Comparison of ENCODE assay signal across 15 cellular contexts in the genomic region with DNA sequence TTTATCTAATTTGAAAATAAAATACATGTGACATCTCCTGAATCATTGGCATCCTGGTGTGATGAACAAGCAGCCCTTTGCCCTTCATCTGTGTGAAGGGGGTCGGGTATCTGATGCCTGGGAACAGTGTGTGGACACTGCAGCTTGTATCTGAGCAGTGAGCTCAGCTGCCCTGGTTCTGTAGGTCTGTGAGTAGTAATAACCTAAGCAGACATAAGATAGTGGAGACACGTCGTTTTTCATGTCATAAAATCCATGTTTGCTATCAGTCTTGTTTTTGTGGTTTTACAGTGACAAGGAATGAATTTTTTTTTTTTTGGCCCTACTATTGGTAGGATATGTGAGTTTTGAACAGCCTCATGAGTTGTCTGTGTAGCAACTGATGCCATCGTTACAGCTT.
DNase-seq lines count a peak whose midpoint lies in the region; ATAC-seq and TF ChIP-seq lines count a peak whose summit lies in the region.
"Had no signal": no experiment of that assay in that cellular context is flagged by ENCODE, and none has a peak within 500 bp of the region (broad histone marks: within the 10 kb centered on the region; RNA-seq: fewer than 3 reads in every experiment).

No MANE protein-coding gene starts in this region.

- H3K36me3 ChIP-seq in endodermal cell (ENCODE audit: control insufficient read depth, insufficient read depth, low read length): peaks cover 26% of the 10 kb centered on the region
- H3K36me3 ChIP-seq in MG63: no peaks in the 10 kb centered on the region

- no peak overlapping the region for H3K4me3 Mint-ChIP-seq in activated T-cell treated with anti-CD3 and anti-CD28 coated beads, Interleukin-2, amount 50 U/mL, for 72 hours
- no peak overlapping the region for H3K4me3 Mint-ChIP-seq in activated T-cell treated with anti-CD3 and anti-CD28 coated beads, Interleukin-2, amount 50 U/mL, for 4 hours
- H3K4me3 Mint-ChIP-seq in endodermal cell: no peak overlapping the region
- H3K4me3 Mint-ChIP-seq in T-cell: no peak overlapping the region
- H3K4me3 Mint-ChIP-seq: CD8-positive, alpha-beta memory T cell had no signal

- peaks cover 8% of the 10 kb centered on the region for H3K4me1 ChIP-seq in endodermal cell (ENCODE audit: control insufficient read depth, insufficient read depth, low read length)

- H3K4me3 ChIP-seq in endodermal cell (ENCODE audit: low read length) (no peak overlapping the region), MG63 (no peak overlapping the region)

- WGBS in endodermal cell (ENCODE audit: insufficient coverage in 1 of 2, insufficient read length in 1 of 2), 2 experiments: 73 to 87% methylated on average over 3 to 4 of the region's 4 CpGs

- H3K9me3 Mint-ChIP-seq in activated T-cell treated with anti-CD3 and anti-CD28 coated beads, Interleukin-2, amount 50 U/mL, for 72 hours: no peaks in the 10 kb centered on the region
- no peaks in the 10 kb centered on the region for H3K9me3 Mint-ChIP-seq in activated T-cell treated with anti-CD3 and anti-CD28 coated beads, Interleukin-2, amount 50 U/mL, for 4 hours
- H3K9me3 Mint-ChIP-seq in endodermal cell (no peaks in the 10 kb centered on the region), T-cell (no peaks in the 10 kb centered on the region)

- POLR2A ChIA-PET in T-cell (lab: Charles Lee): no interaction called here

- H3K36me3 Mint-ChIP-seq in activated T-cell treated with anti-CD3 and anti-CD28 coated beads, Interleukin-2, amount 50 U/mL, for 72 hours (ENCODE audit: insufficient read depth in 2 of 2): peaks cover 10 to 21% of the 10 kb centered on the region in 2 donors
- H3K36me3 Mint-ChIP-seq in activated T-cell treated with anti-CD3 and anti-CD28 coated beads, Interleukin-2, amount 50 U/mL, for 4 hours (ENCODE audit: insufficient read depth): peaks cover 20% of the 10 kb centered on the region
- H3K36me3 Mint-ChIP-seq in endodermal cell (ENCODE audit: low read depth) (peaks cover 15% of the 10 kb centered on the region), T-cell (peaks cover 24% of the 10 kb centered on the region)

- no peak overlapping the region for H3K9ac ChIP-seq in endodermal cell (ENCODE audit: extremely low read depth, low read length, poor library complexity, severe bottlenecking)

- H3K27ac ChIP-seq in endodermal cell (ENCODE audit: low read depth, low read length): no peak overlapping the region

- H3K27ac Mint-ChIP-seq in activated T-cell treated with anti-CD3 and anti-CD28 coated beads, Interleukin-2, amount 50 U/mL, for 72 hours: peak overlapping the region; percentile 22
- H3K27ac Mint-ChIP-seq in endodermal cell (peak overlapping the region; percentile 28), T-cell (no peak overlapping the region)

- no peak for ATAC-seq in activated T-cell treated with anti-CD3 and anti-CD28 coated beads, Interleukin-2, amount 50 U/mL, for 72 hours (replicated peaks in 1 of 2)
- ATAC-seq in activated T-cell treated with anti-CD3 and anti-CD28 coated beads, Interleukin-2, amount 50 U/mL, for 4 hours: no peak
- ATAC-seq in T-cell (replicated peaks in 1 of 4): no peak

- TF ChIP-seq CTCF in endodermal cell (conservative IDR thresholded peaks at IDR 0.05): no peak

- DNase-seq in activated T-cell treated with anti-CD3 and anti-CD28 coated beads, Interleukin-2, amount 50 U/mL, for 72 hours: no peak
- DNase-seq in activated T-cell treated with anti-CD3 and anti-CD28 coated beads, Interleukin-2, amount 50 U/mL, for 4 hours: no peak
- peak; percentile 89 for DNase-seq in OCI-M1 (lab: John Stamatoyannopoulos, UW)
- peak; percentile 19 for DNase-seq in endodermal cell
- DNase-seq in NCI-H446 (lab: John Stamatoyannopoulos, UW): no peak
- no peak for DNase-seq in GM03348 (ENCODE audit: low spot score)
- no peak for DNase-seq in MG63
- DNase-seq in T-cell: no peak
- DNase-seq: CD8-positive, alpha-beta memory T cell; DMS53; GOT3; KG1; NCI-H1417 treated with DMSO at 0.1 percent for 48 hours; NCI-H2029; Right ventricle myocardium superior had no signal

- H3K27me3 ChIP-seq in endodermal cell (ENCODE audit: control insufficient read depth, insufficient read depth, low read length, poor library complexity, severe bottlenecking) (no peaks in the 10 kb centered on the region), MG63 (no peaks in the 10 kb centered on the region)

- H3K9me3 ChIP-seq in endodermal cell (ENCODE audit: control insufficient read depth, low read length) (no peaks in the 10 kb centered on the region), MG63 (no peaks in the 10 kb centered on the region)

- CTCF ChIA-PET in T-cell (lab: Charles Lee): interaction anchor here in 1 of 2 donors (0.7 to 1.0 kb wide), 2 partner anchors 11 to 52 kb away, joined by 4 read pairs; no protein-coding TSS in a partner anchor

- no peaks in the 10 kb centered on the region for H3K27me3 Mint-ChIP-seq in activated T-cell treated with anti-CD3 and anti-CD28 coated beads, Interleukin-2, amount 50 U/mL, for 72 hours (ENCODE audit: low read depth)
- H3K27me3 Mint-ChIP-seq in activated T-cell treated with anti-CD3 and anti-CD28 coated beads, Interleukin-2, amount 50 U/mL, for 4 hours (ENCODE audit: low read depth): no peaks in the 10 kb centered on the region
- H3K27me3 Mint-ChIP-seq in endodermal cell (ENCODE audit: insufficient read depth): no peaks in the 10 kb centered on the region
- H3K27me3 Mint-ChIP-seq in T-cell: no peaks in the 10 kb centered on the region
- H3K27me3 Mint-ChIP-seq: CD8-positive, alpha-beta memory T cell had no signal

- H3K4me1 Mint-ChIP-seq in activated T-cell treated with anti-CD3 and anti-CD28 coated beads, Interleukin-2, amount 50 U/mL, for 72 hours (ENCODE audit: low read depth): peaks cover 60% of the 10 kb centered on the region
- peaks cover 54% of the 10 kb centered on the region for H3K4me1 Mint-ChIP-seq in activated T-cell treated with anti-CD3 and anti-CD28 coated beads, Interleukin-2, amount 50 U/mL, for 4 hours (ENCODE audit: low read depth)
- H3K4me1 Mint-ChIP-seq in endodermal cell (peaks cover 33% of the 10 kb centered on the region), T-cell (peaks cover 53 to 60% (median 58%) of the 10 kb centered on the region in 3 donors)

Comparison
In these comparisons a context has a peak if more than half of its experiments do, and no peak if none do; other contexts are left out.
1. DNase-seq: peak in OCI-M1 (single experiment) and endodermal cell (single experiment); none in activated T-cell treated with anti-CD3 and anti-CD28 coated beads, Interleukin-2, amount 50 U/mL, for 72 hours (0 of 2), activated T-cell treated with anti-CD3 and anti-CD28 coated beads, Interleukin-2, amount 50 U/mL, for 4 hours (single experiment), NCI-H446 (0 of 2), GM03348 (single experiment), MG63 (single experiment) and T-cell (0 of 34).
2. H3K27ac Mint-ChIP-seq: peak in activated T-cell treated with anti-CD3 and anti-CD28 coated beads, Interleukin-2, amount 50 U/mL, for 72 hours (single experiment) and endodermal cell (single experiment); none in T-cell (0 of 2).